ENCODE assay signal across 1 cellular context in genomic region chr2:72719416-72719815, GRCh38.
A peak's percentile ranks its signal among the peaks of the same experiment; 100 is the strongest.
TF ChIP-seq lines count a peak whose summit lies in the region.

No MANE protein-coding gene starts in this region.

TF ChIP-seq in H1, 55 proteins besides CTCF, POLR2A, EP300 and RAD21 (continued from another document):
- TF ChIP-seq RNF2 (IDR thresholded peaks at IDR 0.05; ENCODE audit: borderline replicate concordance, low read depth, low read length, missing control alignments, poor library complexity, severe bottlenecking): no peak
- TF ChIP-seq JUN (IDR thresholded peaks at IDR 0.05; ENCODE audit: low read depth, low read length): no peak
- peak; percentile 93 for TF ChIP-seq CHD7 (IDR thresholded peaks at IDR 0.05; ENCODE audit: insufficient replicate concordance, low read length)
- 0 out of 2 replicates have a peak, but pooled peaks have one; percentile 20 for TF ChIP-seq TEAD4 (IDR thresholded peaks at IDR 0.05; ENCODE audit: low read depth, low read length)
- no peak for TF ChIP-seq CEBPB (IDR thresholded peaks at IDR 0.05; ENCODE audit: low read depth, low read length)
- no peak for TF ChIP-seq HDAC2 (IDR thresholded peaks at IDR 0.05; ENCODE audit: borderline replicate concordance in 1 of 2, low read depth in 2 of 2, low read length in 2 of 2)
- peak; percentile 28; the same call in 1 of the 2 replicates for TF ChIP-seq SIX5 (IDR thresholded peaks at IDR 0.05; ENCODE audit: low read depth, low read length)
- no peak for TF ChIP-seq USF2 (IDR thresholded peaks at IDR 0.05; ENCODE audit: low read length)
- TF ChIP-seq EZH2 (IDR thresholded peaks at IDR 0.05; ENCODE audit: low read depth, low read length, severe bottlenecking): no peak
- no peak for TF ChIP-seq HDAC6 (IDR thresholded peaks at IDR 0.05; ENCODE audit: low read depth, low read length)
- TF ChIP-seq SP1 (IDR thresholded peaks at IDR 0.05; ENCODE audit: low read depth, low read length): no peak; the same call in 1 of the 2 replicates
- TF ChIP-seq ASH2L (IDR thresholded peaks at IDR 0.05; ENCODE audit: low read length): peak; percentile 62
- no peak for TF ChIP-seq NANOG (IDR thresholded peaks at IDR 0.05; ENCODE audit: insufficient read depth, low read depth, low read length, poor library complexity, severe bottlenecking)
- TF ChIP-seq SAP30 (IDR thresholded peaks at IDR 0.05; ENCODE audit: insufficient read depth, insufficient replicate concordance, low read length): no peak
- TF ChIP-seq PHF8 (conservative IDR thresholded peaks at IDR 0.05; ENCODE audit: low read depth, low read length): no peak
- TF ChIP-seq BACH1 (IDR thresholded peaks at IDR 0.05; ENCODE audit: low read length): no peak
- TF ChIP-seq SRF (IDR thresholded peaks at IDR 0.05; ENCODE audit: low read depth, low read length): no peak
- no peak for TF ChIP-seq RXRA (IDR thresholded peaks at IDR 0.05; ENCODE audit: insufficient read depth, low read depth, low read length)
- no peak for TF ChIP-seq TCF12 (IDR thresholded peaks at IDR 0.05; ENCODE audit: low read depth, low read length)
- no peak for TF ChIP-seq ATF2 (IDR thresholded peaks at IDR 0.05; ENCODE audit: low read length)
- no peak for TF ChIP-seq YY1 (IDR thresholded peaks at IDR 0.05; ENCODE audit: low read depth, low read length)
- no peak for TF ChIP-seq EGR1 (IDR thresholded peaks at IDR 0.05; ENCODE audit: borderline replicate concordance, low read depth, low read length)
- no peak for TF ChIP-seq MAFK (IDR thresholded peaks at IDR 0.05; ENCODE audit: low read depth, low read length)
- no peak for TF ChIP-seq E2F6 (IDR thresholded peaks at IDR 0.05)
